Comparison of ENCODE assay signal across 15 cellular contexts in genomic region chr1:245124644-245125043, GRCh38. TPM values are rescaled to one million over a fixed set of nuclear protein-coding genes. Genes with fewer than 3 reads are reported as not detected.
A peak's percentile ranks its signal among the peaks of the same experiment; 100 is the strongest.
DNase-seq lines count a peak whose midpoint lies in the region; ATAC-seq and TF ChIP-seq lines count a peak whose summit lies in the region.
"Had no signal": no experiment of that assay in that cellular context is flagged by ENCODE, and none has a peak within 500 bp of the region (broad histone marks: within the 10 kb centered on the region; RNA-seq: fewer than 3 reads in every experiment).

No MANE protein-coding gene starts in this region.

- H3K9me3 ChIP-seq in upper lobe of right lung = no peaks in the 10 kb centered on the region

- intact Hi-C loops in upper lobe of right lung (cut with DNase I) = no loop called here

- ATAC-seq in GM23338 (peak; percentile 64), WTC11 (peak; percentile 82), upper lobe of right lung (no peak)

- H3K36me3 ChIP-seq in GM23338 (ENCODE audit: insufficient read depth) (no peaks in the 10 kb centered on the region), upper lobe of right lung (no peaks in the 10 kb centered on the region)

- H3K36me3 Mint-ChIP-seq in GM23338 (ENCODE audit: low read depth) = no peaks in the 10 kb centered on the region
- no peaks in the 10 kb centered on the region for H3K36me3 Mint-ChIP-seq in WTC11
- H3K36me3 Mint-ChIP-seq in immature natural killer cell = peaks cover 0 to 4% (median 4%) of the 10 kb centered on the region in 3 donors
- H3K36me3 Mint-ChIP-seq: CD4-positive, CD25-positive, alpha-beta regulatory T cell had no signal

- H3K4me3 ChIP-seq in GM23338 = no peak overlapping the region
- no peak overlapping the region for H3K4me3 ChIP-seq in upper lobe of right lung
- H3K4me3 ChIP-seq: BLaER1 treated with 17β-estradiol and CSF1 and Interleukin-3, amounts not matched to agents 10 nM and 100 nM had no signal

- H3K79me2 ChIP-seq in GM23338 (replicated peaks; ENCODE audit: insufficient read depth) = no peaks in the 10 kb centered on the region

- H3K9me2 ChIP-seq in GM23338 (ENCODE audit: insufficient read depth) = no peaks in the 10 kb centered on the region

- no peaks in the 10 kb centered on the region for H4K20me1 ChIP-seq in GM23338 (replicated peaks; ENCODE audit: insufficient read depth)
- H4K20me1 ChIP-seq: BLaER1 treated with 17β-estradiol and CSF1 and Interleukin-3, amounts not matched to agents 10 nM and 100 nM had no signal

- H3K9me3 Mint-ChIP-seq in GM23338 (no peaks in the 10 kb centered on the region; the same call in 2 of the 3 replicates), WTC11 (no peaks in the 10 kb centered on the region), immature natural killer cell (no peaks in the 10 kb centered on the region)
- H3K9me3 Mint-ChIP-seq: IgD-negative memory B cell had no signal

- H3K27me3 Mint-ChIP-seq in GM23338 (ENCODE audit: insufficient read depth, low read depth, poor library complexity) = peaks cover 2% of the 10 kb centered on the region
- no peaks in the 10 kb centered on the region for H3K27me3 Mint-ChIP-seq in WTC11 (ENCODE audit: low read depth)
- H3K27me3 Mint-ChIP-seq in immature natural killer cell (ENCODE audit: low read depth in 3 of 3) = peaks cover 0 to 10% (median 7%) of the 10 kb centered on the region in 3 donors
- H3K27me3 Mint-ChIP-seq: CD4-positive, CD25-positive, alpha-beta regulatory T cell had no signal

- H3K27ac ChIP-seq in GM23338 (ENCODE audit: low read depth) (no peak overlapping the region), upper lobe of right lung (no peak overlapping the region)
- H3K27ac ChIP-seq: BLaER1 treated with 17β-estradiol and CSF1 and Interleukin-3, amounts not matched to agents 10 nM and 100 nM had no signal

- POLR2A ChIA-PET in WTC11 (lab: Charles Lee) = no interaction called here

- CTCF ChIA-PET in WTC11 (lab: Charles Lee) = no interaction called here

- H3K27me3 ChIP-seq in GM23338 (ENCODE audit: insufficient read depth) = no peaks in the 10 kb centered on the region
- H3K27me3 ChIP-seq in upper lobe of right lung = no peaks in the 10 kb centered on the region
- H3K27me3 ChIP-seq: BLaER1 treated with 17β-estradiol and CSF1 and Interleukin-3, amounts not matched to agents 10 nM and 100 nM had no signal

- no peak overlapping the region for H3K4me2 ChIP-seq in GM23338
- H3K4me2 ChIP-seq: BLaER1 treated with 17β-estradiol and CSF1 and Interleukin-3, amounts not matched to agents 10 nM and 100 nM had no signal

- H3K4me1 ChIP-seq in GM23338 (ENCODE audit: insufficient read depth) (peaks cover 9% of the 10 kb centered on the region), upper lobe of right lung (no peaks in the 10 kb centered on the region)

- no peak overlapping the region for H2AFZ ChIP-seq in GM23338

- H3F3A ChIP-seq in GM23338 (replicated peaks; ENCODE audit: low read depth) = no peaks in the 10 kb centered on the region

- DNase-seq in GM23338 (ENCODE audit: low spot score) = peak; percentile 27
- no peak for DNase-seq in WTC11 (ENCODE audit: low spot score)
- DNase-seq in iPS-NIHi7 (ENCODE audit: extremely low spot score) = peak; percentile 31
- peak; percentile 29 for DNase-seq in upper lobe of right lung
- DNase-seq in GM10266 (ENCODE audit: extremely low spot score) = no peak
- DNase-seq in stimulated activated CD4-positive, alpha-beta T cell treated with anti-CD3 and anti-CD28 coated beads, Interleukin-4, amount 100 ng/mL, for 4 hours = no peak
- no peak for DNase-seq in immature natural killer cell
- DNase-seq: ACHN; Calu3; CD4-positive, CD25-positive, alpha-beta regulatory T cell; DMS 273 treated with DMSO at 0.1 percent for 48 hours; DMS79; KG1 had no signal

- H3K4me1 Mint-ChIP-seq in GM23338 = peaks cover 19% of the 10 kb centered on the region
- H3K4me1 Mint-ChIP-seq in WTC11 = peaks cover 18% of the 10 kb centered on the region
- no peaks in the 10 kb centered on the region for H3K4me1 Mint-ChIP-seq in immature natural killer cell
- H3K4me1 Mint-ChIP-seq: CD4-positive, CD25-positive, alpha-beta regulatory T cell had no signal

- H3K4me3 Mint-ChIP-seq in GM23338 = no peak overlapping the region
- H3K4me3 Mint-ChIP-seq in WTC11 = no peak overlapping the region
- no peak overlapping the region for H3K4me3 Mint-ChIP-seq in immature natural killer cell
- H3K4me3 Mint-ChIP-seq: CD4-positive, CD25-positive, alpha-beta regulatory T cell; IgD-negative memory B cell had no signal

- H3K27ac Mint-ChIP-seq in GM23338 = peak overlapping the region; percentile 14; the same call in 1 of the 2 replicates
- H3K27ac Mint-ChIP-seq in WTC11 = peak overlapping the region; percentile 27; the same call in 1 of the 2 replicates
- H3K27ac Mint-ChIP-seq in immature natural killer cell = no peak overlapping the region
- H3K27ac Mint-ChIP-seq: CD4-positive, CD25-positive, alpha-beta regulatory T cell had no signal

- no peak for TF ChIP-seq CTCF in GM23338 (conservative IDR thresholded peaks at IDR 0.05; ENCODE audit: low read depth in 2 of 2)
- TF ChIP-seq CTCF in WTC11 (IDR thresholded peaks at IDR 0.05) = no peak
- no peak for TF ChIP-seq CTCF in upper lobe of right lung (IDR thresholded peaks at IDR 0.05)
- no peak for TF ChIP-seq CTCF in GM10266 (IDR thresholded peaks at IDR 0.05; ENCODE audit: control insufficient read depth, insufficient read depth, low read depth, missing control alignments)

TF ChIP-seq in GM23338, 12 proteins besides CTCF, POLR2A, EP300 and RAD21 (continues in another document):
- TF ChIP-seq NANOG (IDR thresholded peaks at IDR 0.05; ENCODE audit: borderline replicate concordance) (no peak), STAT1 (IDR thresholded peaks at IDR 0.05; ENCODE audit: unreplicated experiment) (no peak), ZNF114 (CRISPR knock-in tag; IDR thresholded peaks at IDR 0.05) (no peak), JUNB (IDR thresholded peaks at IDR 0.05; ENCODE audit: unreplicated experiment) (no peak), CREB1 (CRISPR knock-in tag; IDR thresholded peaks at IDR 0.05; ENCODE audit: low read depth) (no peak), ETS1 (IDR thresholded peaks at IDR 0.05) (no peak), EZH2phosphoT487 (IDR thresholded peaks at IDR 0.05; ENCODE audit: unreplicated experiment) (no peak)

TF ChIP-seq in WTC11, 78 proteins besides CTCF, POLR2A, EP300 and RAD21 (continues in another document):
- TF ChIP-seq NR2C2 (CRISPR knock-in tag; IDR thresholded peaks at IDR 0.05) (no peak), CBFB (CRISPR knock-in tag; IDR thresholded peaks at IDR 0.05; ENCODE audit: low read depth) (no peak), ZNF671 (CRISPR knock-in tag; IDR thresholded peaks at IDR 0.05) (no peak), MXD4 (CRISPR knock-in tag; IDR thresholded peaks at IDR 0.05; ENCODE audit: borderline replicate concordance) (no peak)
- TF ChIP-seq, protein P1, sequence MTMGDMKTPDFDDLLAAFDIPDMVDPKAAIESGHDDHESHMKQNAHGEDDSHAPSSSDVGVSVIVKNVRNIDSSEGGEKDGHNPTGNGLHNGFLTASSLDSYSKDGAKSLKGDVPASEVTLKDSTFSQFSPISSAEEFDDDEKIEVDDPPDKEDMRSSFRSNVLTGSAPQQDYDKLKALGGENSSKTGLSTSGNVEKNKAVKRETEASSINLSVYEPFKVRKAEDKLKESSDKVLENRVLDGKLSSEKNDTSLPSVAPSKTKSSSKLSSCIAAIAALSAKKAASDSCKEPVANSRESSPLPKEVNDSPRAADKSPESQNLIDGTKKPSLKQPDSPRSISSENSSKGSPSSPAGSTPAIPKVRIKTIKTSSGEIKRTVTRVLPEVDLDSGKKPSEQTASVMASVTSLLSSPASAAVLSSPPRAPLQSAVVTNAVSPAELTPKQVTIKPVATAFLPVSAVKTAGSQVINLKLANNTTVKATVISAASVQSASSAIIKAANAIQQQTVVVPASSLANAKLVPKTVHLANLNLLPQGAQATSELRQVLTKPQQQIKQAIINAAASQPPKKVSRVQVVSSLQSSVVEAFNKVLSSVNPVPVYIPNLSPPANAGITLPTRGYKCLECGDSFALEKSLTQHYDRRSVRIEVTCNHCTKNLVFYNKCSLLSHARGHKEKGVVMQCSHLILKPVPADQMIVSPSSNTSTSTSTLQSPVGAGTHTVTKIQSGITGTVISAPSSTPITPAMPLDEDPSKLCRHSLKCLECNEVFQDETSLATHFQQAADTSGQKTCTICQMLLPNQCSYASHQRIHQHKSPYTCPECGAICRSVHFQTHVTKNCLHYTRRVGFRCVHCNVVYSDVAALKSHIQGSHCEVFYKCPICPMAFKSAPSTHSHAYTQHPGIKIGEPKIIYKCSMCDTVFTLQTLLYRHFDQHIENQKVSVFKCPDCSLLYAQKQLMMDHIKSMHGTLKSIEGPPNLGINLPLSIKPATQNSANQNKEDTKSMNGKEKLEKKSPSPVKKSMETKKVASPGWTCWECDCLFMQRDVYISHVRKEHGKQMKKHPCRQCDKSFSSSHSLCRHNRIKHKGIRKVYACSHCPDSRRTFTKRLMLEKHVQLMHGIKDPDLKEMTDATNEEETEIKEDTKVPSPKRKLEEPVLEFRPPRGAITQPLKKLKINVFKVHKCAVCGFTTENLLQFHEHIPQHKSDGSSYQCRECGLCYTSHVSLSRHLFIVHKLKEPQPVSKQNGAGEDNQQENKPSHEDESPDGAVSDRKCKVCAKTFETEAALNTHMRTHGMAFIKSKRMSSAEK (CRISPR knock-in tag; IDR thresholded peaks at IDR 0.05; ENCODE audit: borderline replicate concordance) = no peak

RNA-seq across cellular contexts. Expression of gene KIF26B, which starts 30.1 kb away (rescaled TPM):
- 0.19 and 0.76 TPM in 2 replicates for total RNA-seq in GM23338 (2014; rRNA removed; shearing (Covaris generic))
- polyA plus RNA-seq in GM23338 (2016; fragmentation: Nextera tagmentation; extraction: Ambion mirVana) = 0.03 and 0.28 TPM in 2 replicates
- total RNA-seq in WTC11 (2021) = 0.41 to 1.2 TPM (median 0.55 TPM) in 3 replicates
- total RNA-seq in upper lobe of right lung = 3.4 TPM
- under 1 TPM in 2 of 3 donors, not detected in 1; 0.07 to 0.39 TPM for polyA plus RNA-seq in immature natural killer cell
- total RNA-seq: CD4-positive, CD25-positive, alpha-beta regulatory T cell had no signal
- polyA plus RNA-seq: CD4-positive, CD25-positive, alpha-beta regulatory T cell had no signal

Comparison
In these comparisons a context has a peak if more than half of its experiments do, and no peak if none do; other contexts are left out.
1. DNase-seq: peak in GM23338 (single experiment), iPS-NIHi7 (single experiment) and upper lobe of right lung (single experiment); none in WTC11 (single experiment), GM10266 (single experiment), stimulated activated CD4-positive, alpha-beta T cell treated with anti-CD3 and anti-CD28 coated beads, Interleukin-4, amount 100 ng/mL, for 4 hours (0 of 2) and immature natural killer cell (0 of 3).
2. H3K27ac Mint-ChIP-seq: peak in GM23338 (single experiment) and WTC11 (single experiment); none in immature natural killer cell (0 of 6).